ENCODE assay signal across 13 cellular contexts in genomic region chr6:25025919-25026301, GRCh38.
DNase-seq lines count a peak whose midpoint lies in the region; ATAC-seq and TF ChIP-seq lines count a peak whose summit lies in the region.
"Had no signal": no experiment of that assay in that cellular context is flagged by ENCODE, and none has a peak within 500 bp of the region (broad histone marks: within the 10 kb centered on the region; RNA-seq: fewer than 3 reads in every experiment).

No MANE protein-coding gene starts in this region.

- no peaks in the 10 kb centered on the region for H3K36me3 Mint-ChIP-seq in activated CD4-positive, alpha-beta T cell treated with anti-CD3 and anti-CD28 coated beads for 36 hours (ENCODE audit: low read depth)
- peaks cover 10% of the 10 kb centered on the region for H3K36me3 Mint-ChIP-seq in activated T-helper 2 cell treated with anti-CD3 and anti-CD28 coated beads, Interferon-gamma antibody, Interleukin-2, Interleukin-4, amounts not matched to agents 10 μg/mL and 5 μg/mL and 100 μg/mL, durations not matched to agents 14 hours and 24 hours and 36 hours (ENCODE audit: low read depth)
- no peaks in the 10 kb centered on the region for H3K36me3 Mint-ChIP-seq in nephron (ENCODE audit: low read depth)
- H3K36me3 Mint-ChIP-seq: type B pancreatic cell had no signal

- peak overlapping the region; percentile 52 for H3K4me2 ChIP-seq in Loucy (ENCODE audit: low read depth, low read length, poor library complexity, severe bottlenecking)

- H3K27me3 Mint-ChIP-seq in activated CD4-positive, alpha-beta T cell treated with anti-CD3 and anti-CD28 coated beads for 36 hours: no peaks in the 10 kb centered on the region
- no peaks in the 10 kb centered on the region for H3K27me3 Mint-ChIP-seq in activated T-helper 2 cell treated with anti-CD3 and anti-CD28 coated beads, Interferon-gamma antibody, Interleukin-2, Interleukin-4, amounts not matched to agents 10 μg/mL and 5 μg/mL and 100 μg/mL, durations not matched to agents 14 hours and 24 hours and 36 hours (ENCODE audit: low read depth)
- peaks cover 4% of the 10 kb centered on the region for H3K27me3 Mint-ChIP-seq in nephron (ENCODE audit: low read depth)
- H3K27me3 Mint-ChIP-seq: type B pancreatic cell had no signal

- H3K9me3 ChIP-seq in Loucy (ENCODE audit: insufficient read depth, low read depth, low read length): no peaks in the 10 kb centered on the region
- H3K9me3 ChIP-seq: breast epithelium, SJSA1 had no signal

- POLR2A ChIA-PET in activated CD4-positive, alpha-beta T cell treated with anti-CD3 and anti-CD28 coated beads for 36 hours (lab: Charles Lee): interaction anchor here (0.5 to 2.0 kb wide), 11 partner anchors 8 to 345 kb away, joined by 3 to 7 read pairs (median 4); no protein-coding TSS in a partner anchor

- H3K9me2 ChIP-seq in Loucy (replicated peaks; ENCODE audit: low read depth, low read length): no peaks in the 10 kb centered on the region

- peaks cover 29% of the 10 kb centered on the region for H4K20me1 ChIP-seq in Loucy (ENCODE audit: insufficient read depth, low read length, poor library complexity, severe bottlenecking)

- TF ChIP-seq CTCF in Loucy (conservative IDR thresholded peaks at IDR 0.05; ENCODE audit: low read length) (no peak), nephron (IDR thresholded peaks at IDR 0.05; ENCODE audit: unreplicated experiment in 3 of 3) (no peak)

- no peaks in the 10 kb centered on the region for H3F3A ChIP-seq in Loucy (ENCODE audit: low read depth)

- peak overlapping the region; percentile 56 for H3K4me3 Mint-ChIP-seq in activated CD4-positive, alpha-beta T cell treated with anti-CD3 and anti-CD28 coated beads for 36 hours
- peak overlapping the region; percentile 67 for H3K4me3 Mint-ChIP-seq in activated T-helper 2 cell treated with anti-CD3 and anti-CD28 coated beads, Interferon-gamma antibody, Interleukin-2, Interleukin-4, amounts not matched to agents 10 μg/mL and 5 μg/mL and 100 μg/mL, durations not matched to agents 14 hours and 24 hours and 36 hours (ENCODE audit: low read depth)
- no peak overlapping the region for H3K4me3 Mint-ChIP-seq in nephron
- H3K4me3 Mint-ChIP-seq: type B pancreatic cell had no signal

- no peak overlapping the region for H2AFZ ChIP-seq in Loucy (ENCODE audit: low read length)

- H3K79me2 ChIP-seq in Loucy (ENCODE audit: insufficient read depth, low read length): peaks cover 95% of the 10 kb centered on the region

- peaks cover 37% of the 10 kb centered on the region for H3K4me1 ChIP-seq in Loucy (ENCODE audit: insufficient read depth, low read length, poor library complexity, severe bottlenecking)
- H3K4me1 ChIP-seq: breast epithelium, SJSA1 had no signal

- DNase-seq in activated CD4-positive, alpha-beta T cell treated with anti-CD3 and anti-CD28 coated beads for 36 hours: no peak
- no peak for DNase-seq in activated CD4-positive, alpha-beta T cell treated with anti-CD3 and anti-CD28 coated beads for 48 hours
- no peak for DNase-seq in activated T-helper 2 cell treated with anti-CD3 and anti-CD28 coated beads, Interferon-gamma antibody, Interleukin-2, Interleukin-4, amounts not matched to agents 10 μg/mL and 5 μg/mL and 100 μg/mL, durations not matched to agents 14 hours and 24 hours and 36 hours (ENCODE audit: low spot score)
- DNase-seq in stimulated activated CD4-positive, alpha-beta T cell treated with anti-CD3 and anti-CD28 coated beads, Interleukin-4, amount 100 ng/mL, for 24 hours: no peak
- no peak for DNase-seq in SW480 (ENCODE audit: low spot score)
- DNase-seq: left ventricle myocardium superior, WERI-Rb-1 had no signal

- peak overlapping the region; percentile 86 for H3K27ac Mint-ChIP-seq in activated CD4-positive, alpha-beta T cell treated with anti-CD3 and anti-CD28 coated beads for 36 hours
- H3K27ac Mint-ChIP-seq in activated T-helper 2 cell treated with anti-CD3 and anti-CD28 coated beads, Interferon-gamma antibody, Interleukin-2, Interleukin-4, amounts not matched to agents 10 μg/mL and 5 μg/mL and 100 μg/mL, durations not matched to agents 14 hours and 24 hours and 36 hours: peak overlapping the region; percentile 89
- H3K27ac Mint-ChIP-seq in nephron: peak overlapping the region in 2 of 3 experiments; percentile 11 to 20
- H3K27ac Mint-ChIP-seq: type B pancreatic cell had no signal

- ATAC-seq in activated CD4-positive, alpha-beta T cell treated with anti-CD3 and anti-CD28 coated beads for 36 hours: peak; percentile 60
- no peak for ATAC-seq in GM21360 (IDR thresholded peaks at IDR 0.05; ENCODE audit: unreplicated experiment)
- ATAC-seq: left ventricle myocardium superior had no signal

- no peak overlapping the region for H3K4me3 ChIP-seq in Loucy (ENCODE audit: low read length, poor library complexity, severe bottlenecking)
- H3K4me3 ChIP-seq: breast epithelium, SJSA1 had no signal

- H3K9me3 Mint-ChIP-seq in activated CD4-positive, alpha-beta T cell treated with anti-CD3 and anti-CD28 coated beads for 36 hours (ENCODE audit: low read depth): no peaks in the 10 kb centered on the region
- H3K9me3 Mint-ChIP-seq in activated T-helper 2 cell treated with anti-CD3 and anti-CD28 coated beads, Interferon-gamma antibody, Interleukin-2, Interleukin-4, amounts not matched to agents 10 μg/mL and 5 μg/mL and 100 μg/mL, durations not matched to agents 14 hours and 24 hours and 36 hours: no peaks in the 10 kb centered on the region
- no peaks in the 10 kb centered on the region for H3K9me3 Mint-ChIP-seq in nephron
- H3K9me3 Mint-ChIP-seq: type B pancreatic cell had no signal

- peaks cover 57% of the 10 kb centered on the region for H3K4me1 Mint-ChIP-seq in activated CD4-positive, alpha-beta T cell treated with anti-CD3 and anti-CD28 coated beads for 36 hours
- H3K4me1 Mint-ChIP-seq in activated T-helper 2 cell treated with anti-CD3 and anti-CD28 coated beads, Interferon-gamma antibody, Interleukin-2, Interleukin-4, amounts not matched to agents 10 μg/mL and 5 μg/mL and 100 μg/mL, durations not matched to agents 14 hours and 24 hours and 36 hours (ENCODE audit: low read depth): peaks cover 39% of the 10 kb centered on the region
- peaks cover 13% of the 10 kb centered on the region for H3K4me1 Mint-ChIP-seq in nephron

- H3K27me3 ChIP-seq in Loucy (ENCODE audit: insufficient read depth, low read length, poor library complexity, severe bottlenecking): no peaks in the 10 kb centered on the region
- H3K27me3 ChIP-seq: breast epithelium, SJSA1 had no signal

- CTCF ChIA-PET in activated CD4-positive, alpha-beta T cell treated with anti-CD3 and anti-CD28 coated beads for 36 hours (lab: Charles Lee): interaction anchor here (0.5 to 5.8 kb wide), 26 partner anchors 8 to 461 kb away, joined by 3 to 75 read pairs (median 7); partner anchors contain the start of gene RIPOR2

- H3K36me3 ChIP-seq in Loucy (ENCODE audit: insufficient read depth, low read length): peaks cover 28% of the 10 kb centered on the region; the same call in 1 of the 2 replicates
- H3K36me3 ChIP-seq: breast epithelium, SJSA1, WERI-Rb-1 had no signal

- H3K9ac ChIP-seq in Loucy (ENCODE audit: low read depth, low read length, poor library complexity, severe bottlenecking): peak overlapping the region; percentile 8

- intact Hi-C loops in activated CD4-positive, alpha-beta T cell treated with anti-CD3 and anti-CD28 coated beads for 36 hours (cut with DNase I, micrococcal nuclease): loop anchor here (1.0 to 5.0 kb wide), 7 partner anchors 15 to 283 kb away; no protein-coding TSS in a partner anchor
- intact Hi-C loops in activated T-helper 2 cell treated with anti-CD3 and anti-CD28 coated beads, Interferon-gamma antibody, Interleukin-2, Interleukin-4, amounts not matched to agents 10 μg/mL and 5 μg/mL and 100 μg/mL, durations not matched to agents 14 hours and 24 hours and 36 hours (cut with micrococcal nuclease): loop anchor here (1.0 to 5.0 kb wide), 3 partner anchors 15 to 151 kb away; no protein-coding TSS in a partner anchor

Comparison
In these comparisons a context has a peak if more than half of its experiments do, and no peak if none do; other contexts are left out.
1. H3K27ac Mint-ChIP-seq: peak in every context shown above with its lines; median percentile 89 in activated T-helper 2 cell treated with anti-CD3 and anti-CD28 coated beads, Interferon-gamma antibody, Interleukin-2, Interleukin-4, amounts not matched to agents 10 μg/mL and 5 μg/mL and 100 μg/mL, durations not matched to agents 14 hours and 24 hours and 36 hours; 86 in activated CD4-positive, alpha-beta T cell treated with anti-CD3 and anti-CD28 coated beads for 36 hours; 16 in nephron.
2. H3K4me3 Mint-ChIP-seq: peak in activated CD4-positive, alpha-beta T cell treated with anti-CD3 and anti-CD28 coated beads for 36 hours (single experiment) and activated T-helper 2 cell treated with anti-CD3 and anti-CD28 coated beads, Interferon-gamma antibody, Interleukin-2, Interleukin-4, amounts not matched to agents 10 μg/mL and 5 μg/mL and 100 μg/mL, durations not matched to agents 14 hours and 24 hours and 36 hours (single experiment); none in nephron (0 of 3).